ENCODE assay signal across 8 cellular contexts in genomic region chr11:46700251-46701077, GRCh38. TPM values are rescaled to one million over a fixed set of nuclear protein-coding genes. Genes with fewer than 3 reads are reported as not detected.
DNase-seq lines count a peak whose midpoint lies in the region; ATAC-seq and TF ChIP-seq lines count a peak whose summit lies in the region.

Gene ARHGAP1, minus strand, starts transcription at chr11:46700619. Its CDS starts 4,512 bp downstream, at chr11:46696107.
Gene ZNF408, plus strand, starts transcription at chr11:46701031. Its CDS starts 17 bp downstream, at chr11:46701048.

- H3K4me3 ChIP-seq in ACC112 (ENCODE audit: low read depth, low read length) (peak within 1 kb of the TSS; percentile 94), breast epithelium (peak within 1 kb of the TSS; percentile 82 to 100 (median 89)), iPS-18c (ENCODE audit: insufficient read depth, low read depth, low read length) (peak within 1 kb of the TSS; percentile 86), skeletal muscle tissue (ENCODE audit: low read length in 3 of 3) (peak within 1 kb of the TSS; percentile 86 to 99 (median 99))

- H3K27ac ChIP-seq in ACC112 (ENCODE audit: low read depth, low read length) = peak within 1 kb of the TSS; percentile 86
- peak within 1 kb of the TSS; percentile 90 for H3K27ac ChIP-seq in VCaP
- H3K27ac ChIP-seq in breast epithelium = peak within 1 kb of the TSS; percentile 90 to 96
- peak within 1 kb of the TSS; percentile 94 for H3K27ac ChIP-seq in skeletal muscle tissue (ENCODE audit: low read depth, low read length)

- H3K9me3 ChIP-seq in breast epithelium = no peaks in the 10 kb centered on the region
- H3K9me3 ChIP-seq in iPS-18c (ENCODE audit: control insufficient read depth, insufficient read depth, low read length) = no peaks in the 10 kb centered on the region
- H3K9me3 ChIP-seq in skeletal muscle tissue (ENCODE audit: control insufficient read depth in 3 of 3, low read length in 3 of 3) = no peaks in the 10 kb centered on the region

- TF ChIP-seq CTCF in VCaP (conservative IDR thresholded peaks at IDR 0.05) = no peak
- no peak for TF ChIP-seq CTCF in breast epithelium (IDR thresholded peaks at IDR 0.05)

- H3K27me3 ChIP-seq in ACC112 (ENCODE audit: insufficient read depth, low read length) (no peaks in the 10 kb centered on the region), breast epithelium (no peaks in the 10 kb centered on the region), skeletal muscle tissue (ENCODE audit: control insufficient read depth in 3 of 3, insufficient read depth in 3 of 3, low read length in 3 of 3) (no peaks in the 10 kb centered on the region)

- intact Hi-C loops in breast epithelium (cut with DNase I; ENCODE audit: low total_unique reads) = no loop called here

- H3K4me1 ChIP-seq in ACC112 (ENCODE audit: control insufficient read depth, insufficient read depth, low read length, unreplicated experiment) (peaks cover 21% of the 10 kb centered on the region), breast epithelium (peaks cover 13 to 23% of the 10 kb centered on the region in 2 donors), skeletal muscle tissue (ENCODE audit: control insufficient read depth in 3 of 3, insufficient read depth in 3 of 3, low read length in 3 of 3) (peaks cover 45 to 61% (median 48%) of the 10 kb centered on the region in 3 donors)

- DNase-seq in NCI-H2196 treated with DMSO at 0.1 percent for 48 hours (lab: John Stamatoyannopoulos, UW; ENCODE audit: unreplicated experiment) (peak; percentile 99), breast epithelium (ENCODE audit: low spot score in 2 of 2) (peak; percentile 99)

- TF ChIP-seq POLR2A in breast epithelium (IDR thresholded peaks at IDR 0.05) = peak; percentile 58

- peaks cover 51% of the 10 kb centered on the region for H3K79me2 ChIP-seq in ACC112 (ENCODE audit: control insufficient read depth, insufficient read depth, low read length, unreplicated experiment)

- H3K9ac ChIP-seq in skeletal muscle tissue (ENCODE audit: low read depth in 1 of 3, low read length in 3 of 3) = peak within 1 kb of the TSS; percentile 98 to 99 (median 99)

- ATAC-seq in GM18870 (IDR thresholded peaks at IDR 0.05; ENCODE audit: unreplicated experiment) (peak; percentile 90), HG03135 (IDR thresholded peaks at IDR 0.05; ENCODE audit: unreplicated experiment) (peak; percentile 84)

- H3K36me3 ChIP-seq in ACC112 (ENCODE audit: insufficient read depth, low read length) (0 out of 2 replicates have a peak, but pooled peaks cover 5% of the 10 kb centered on the region), breast epithelium (peaks cover 16% of the 10 kb centered on the region), skeletal muscle tissue (ENCODE audit: control insufficient read depth in 3 of 3, insufficient read depth in 3 of 3, low read length in 3 of 3) (peaks cover 35 to 38% (median 37%) of the 10 kb centered on the region in 3 donors)

- peak within 1 kb of the TSS; percentile 83 for H2AFZ ChIP-seq in ACC112 (ENCODE audit: low read length, unreplicated experiment)

RNA-seq across cellular contexts. Expression of gene ARHGAP1, which starts in this region (rescaled TPM):
- total RNA-seq in breast epithelium = 10 to 100 TPM; 26.5 to 55.7 (median 33.8) TPM
- 19.8 TPM for total RNA-seq in skeletal muscle tissue

RNA-seq across cellular contexts. Expression of gene ZNF408, which starts in this region (rescaled TPM):
- total RNA-seq in breast epithelium (1 to 10 TPM; 6.4 to 8.0 (median 7.5) TPM), skeletal muscle tissue (5.7 TPM)

Comparison
In these comparisons a context has a peak if more than half of its experiments do, and no peak if none do; other contexts are left out.
1. Peak in every context shown above with its lines: DNase-seq, ATAC-seq, H3K4me3 ChIP-seq and H3K27ac ChIP-seq.